In the genomic region with DNA sequence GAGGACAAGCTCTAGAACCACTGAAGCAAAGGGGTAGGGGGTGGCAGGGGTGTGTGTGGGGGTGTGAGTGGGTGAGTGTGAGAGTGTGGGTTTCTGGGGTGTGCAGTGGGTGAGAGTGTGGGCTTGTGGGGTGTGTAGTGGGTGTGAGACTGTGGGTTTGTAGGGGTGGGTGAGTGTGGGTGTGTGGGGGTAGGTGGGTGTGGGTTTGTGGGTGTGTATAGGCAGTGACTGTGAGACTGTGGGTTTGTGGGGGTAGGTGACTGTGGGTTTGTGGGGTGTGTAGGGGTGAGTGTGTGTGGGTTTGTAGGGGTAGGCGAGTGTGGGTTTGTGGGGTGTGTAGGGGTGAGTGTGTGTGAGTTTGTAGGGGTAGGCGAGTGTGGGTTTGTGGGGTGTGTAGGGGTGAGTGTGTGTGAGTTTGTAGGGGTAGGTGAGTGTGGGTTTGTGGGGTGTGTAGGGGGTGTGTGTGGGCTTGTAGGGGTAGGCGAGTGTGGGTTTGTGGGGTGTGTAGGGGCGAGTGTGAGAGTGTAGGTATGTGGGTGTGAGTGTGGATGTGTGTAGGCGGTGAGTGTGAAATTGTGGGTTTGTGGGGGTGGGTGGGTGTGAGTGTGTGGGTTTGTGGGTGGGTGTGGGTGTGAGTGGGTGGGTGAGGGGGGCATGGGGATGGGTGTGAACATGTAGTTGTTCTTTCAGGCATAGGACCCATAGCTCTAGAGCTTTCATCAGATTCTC, we compare ENCODE assay signal across 17 cellular contexts. TPM values are rescaled to one million over a fixed set of nuclear protein-coding genes. Genes with fewer than 3 reads are reported as not detected.
A peak's percentile ranks its signal among the peaks of the same experiment; 100 is the strongest.
DNase-seq lines count a peak whose midpoint lies in the region; ATAC-seq, FAIRE-seq and TF ChIP-seq lines count a peak whose summit lies in the region.
"Had no signal": no experiment of that assay in that cellular context is flagged by ENCODE, and none has a peak within 500 bp of the region (broad histone marks: within the 10 kb centered on the region; RNA-seq: fewer than 3 reads in every experiment).

No MANE protein-coding gene starts in this region.

- H3K4me1 Mint-ChIP-seq in CD8-positive, alpha-beta T cell (ENCODE audit: low read depth) = peaks cover 30% of the 10 kb centered on the region
- peaks cover 7 to 24% of the 10 kb centered on the region in 2 donors for H3K4me1 Mint-ChIP-seq in effector memory CD8-positive, alpha-beta T cell (ENCODE audit: low read depth in 2 of 2)
- peaks cover 12 to 31% of the 10 kb centered on the region in 2 donors for H3K4me1 Mint-ChIP-seq in natural killer cell treated with Interleukin-12 subunit alpha and Interleukin-12 subunit beta and Interleukin-15 and Interleukin-18, amount 100 ng/mL, for 72 hours (ENCODE audit: low read depth in 2 of 2)
- peaks cover 11% of the 10 kb centered on the region for H3K4me1 Mint-ChIP-seq in stimulated activated memory B cell treated with anti-CD40 and anti-IgM and Interleukin-4, amounts not matched to agents 10 μg/mL and 1 μg/mL and 100 μg/mL, for 72 hours

- no peak overlapping the region for H3K27ac ChIP-seq in CD8-positive, alpha-beta T cell (ENCODE audit: low read depth, low read length)
- H3K27ac ChIP-seq: BLaER1 treated with 17β-estradiol and CSF1 and Interleukin-3, amounts not matched to agents 10 nM and 100 nM; HL-60 had no signal

- CTCF ChIA-PET in CD8-positive, alpha-beta T cell (lab: Charles Lee) = interaction anchor here (1.2 kb wide), 1 partner anchor 101 kb away, joined by 3 read pairs; no protein-coding TSS in a partner anchor

- FAIRE-seq in HTR-8/SVneo (lab: Jason Lieb, UNC) = peak; percentile 23
- FAIRE-seq: GM18507 had no signal

- peak; percentile 34 for ATAC-seq in CD8-positive, alpha-beta T cell
- peak; percentile 83 for ATAC-seq in effector memory CD8-positive, alpha-beta T cell (replicated peaks)
- ATAC-seq in natural killer cell treated with Interleukin-12 subunit alpha and Interleukin-12 subunit beta and Interleukin-15 and Interleukin-18, amount 100 ng/mL, for 72 hours = peak; percentile 41 to 47
- ATAC-seq in HG02610 (IDR thresholded peaks at IDR 0.05; ENCODE audit: unreplicated experiment) = no peak
- no peak for ATAC-seq in stimulated activated memory B cell treated with anti-CD40 and anti-IgM and Interleukin-4, amounts not matched to agents 10 μg/mL and 1 μg/mL and 100 μg/mL, for 72 hours

- H3K4me1 ChIP-seq in CD8-positive, alpha-beta T cell (ENCODE audit: insufficient read depth, low read length) = peaks cover 49% of the 10 kb centered on the region

- DNase-seq in CD8-positive, alpha-beta T cell = no peak
- DNase-seq in HTR-8/SVneo (ENCODE audit: insufficient read length, low spot score) (no peak), cerebellar nuclear complex (lab: John Stamatoyannopoulos, UW) (no peak)
- DNase-seq in effector memory CD8-positive, alpha-beta T cell = peak; percentile 40 to 52 (median 47)
- DNase-seq in natural killer cell treated with Interleukin-12 subunit alpha and Interleukin-12 subunit beta and Interleukin-15 and Interleukin-18, amount 100 ng/mL, for 72 hours (ENCODE audit: low spot score) = no peak
- DNase-seq: ACHN; Calu3; CD4-positive, CD25-positive, alpha-beta regulatory T cell; DMS 273 treated with DMSO at 0.1 percent for 48 hours; HCEC 1CT had no signal

- H3K27me3 ChIP-seq in CD8-positive, alpha-beta T cell (ENCODE audit: insufficient read depth, low read length) = no peaks in the 10 kb centered on the region
- H3K27me3 ChIP-seq: BLaER1 treated with 17β-estradiol and CSF1 and Interleukin-3, amounts not matched to agents 10 nM and 100 nM had no signal

- H3K4me3 Mint-ChIP-seq in CD8-positive, alpha-beta T cell = no peak overlapping the region
- H3K4me3 Mint-ChIP-seq in effector memory CD8-positive, alpha-beta T cell = no peak overlapping the region
- H3K4me3 Mint-ChIP-seq in natural killer cell treated with Interleukin-12 subunit alpha and Interleukin-12 subunit beta and Interleukin-15 and Interleukin-18, amount 100 ng/mL, for 72 hours = no peak overlapping the region
- no peak overlapping the region for H3K4me3 Mint-ChIP-seq in stimulated activated memory B cell treated with anti-CD40 and anti-IgM and Interleukin-4, amounts not matched to agents 10 μg/mL and 1 μg/mL and 100 μg/mL, for 72 hours

- H3K9me3 Mint-ChIP-seq in CD8-positive, alpha-beta T cell = no peaks in the 10 kb centered on the region
- H3K9me3 Mint-ChIP-seq in effector memory CD8-positive, alpha-beta T cell = no peaks in the 10 kb centered on the region
- no peaks in the 10 kb centered on the region for H3K9me3 Mint-ChIP-seq in natural killer cell treated with Interleukin-12 subunit alpha and Interleukin-12 subunit beta and Interleukin-15 and Interleukin-18, amount 100 ng/mL, for 72 hours
- H3K9me3 Mint-ChIP-seq in stimulated activated memory B cell treated with anti-CD40 and anti-IgM and Interleukin-4, amounts not matched to agents 10 μg/mL and 1 μg/mL and 100 μg/mL, for 72 hours = no peaks in the 10 kb centered on the region
- H3K9me3 Mint-ChIP-seq: CD4-positive, CD25-positive, alpha-beta regulatory T cell had no signal

- POLR2A ChIA-PET in CD8-positive, alpha-beta T cell (lab: Charles Lee) = no interaction called here

- H3K36me3 Mint-ChIP-seq in CD8-positive, alpha-beta T cell = no peaks in the 10 kb centered on the region
- H3K36me3 Mint-ChIP-seq in effector memory CD8-positive, alpha-beta T cell (ENCODE audit: insufficient read depth) = peaks cover 18% of the 10 kb centered on the region
- H3K36me3 Mint-ChIP-seq in natural killer cell treated with Interleukin-12 subunit alpha and Interleukin-12 subunit beta and Interleukin-15 and Interleukin-18, amount 100 ng/mL, for 72 hours = no peaks in the 10 kb centered on the region
- no peaks in the 10 kb centered on the region for H3K36me3 Mint-ChIP-seq in stimulated activated memory B cell treated with anti-CD40 and anti-IgM and Interleukin-4, amounts not matched to agents 10 μg/mL and 1 μg/mL and 100 μg/mL, for 72 hours

- no peaks in the 10 kb centered on the region for H3K36me3 ChIP-seq in CD8-positive, alpha-beta T cell (ENCODE audit: insufficient read depth, low read length)

- H3K9me3 ChIP-seq in CD8-positive, alpha-beta T cell (ENCODE audit: low read length) = no peaks in the 10 kb centered on the region
- H3K9me3 ChIP-seq: BLaER1 treated with 17β-estradiol and CSF1 and Interleukin-3, amounts not matched to agents 10 nM and 100 nM had no signal

- no peak for TF ChIP-seq CTCF in CD8-positive, alpha-beta T cell (IDR thresholded peaks at IDR 0.05)

- intact Hi-C loops in CD8-positive, alpha-beta T cell (cut with DNase I, micrococcal nuclease) = loop anchor here in 1 of 2 experiments (10.0 kb wide), 1 partner anchor 215 kb away; no protein-coding TSS in a partner anchor

- H3K27me3 Mint-ChIP-seq in CD8-positive, alpha-beta T cell (ENCODE audit: low read depth) = no peaks in the 10 kb centered on the region
- peaks cover 0 to 7% of the 10 kb centered on the region in 2 donors for H3K27me3 Mint-ChIP-seq in effector memory CD8-positive, alpha-beta T cell
- peaks cover 0 to 2% of the 10 kb centered on the region in 2 donors for H3K27me3 Mint-ChIP-seq in natural killer cell treated with Interleukin-12 subunit alpha and Interleukin-12 subunit beta and Interleukin-15 and Interleukin-18, amount 100 ng/mL, for 72 hours
- peaks cover 58% of the 10 kb centered on the region for H3K27me3 Mint-ChIP-seq in stimulated activated memory B cell treated with anti-CD40 and anti-IgM and Interleukin-4, amounts not matched to agents 10 μg/mL and 1 μg/mL and 100 μg/mL, for 72 hours

- no peak overlapping the region for H3K27ac Mint-ChIP-seq in CD8-positive, alpha-beta T cell
- peak overlapping the region; percentile 66 to 71 for H3K27ac Mint-ChIP-seq in effector memory CD8-positive, alpha-beta T cell
- H3K27ac Mint-ChIP-seq in natural killer cell treated with Interleukin-12 subunit alpha and Interleukin-12 subunit beta and Interleukin-15 and Interleukin-18, amount 100 ng/mL, for 72 hours = no peak overlapping the region
- H3K27ac Mint-ChIP-seq in stimulated activated memory B cell treated with anti-CD40 and anti-IgM and Interleukin-4, amounts not matched to agents 10 μg/mL and 1 μg/mL and 100 μg/mL, for 72 hours = no peak overlapping the region

- H3K4me3 ChIP-seq in CD8-positive, alpha-beta T cell (ENCODE audit: low read depth, low read length) = no peak overlapping the region
- H3K4me3 ChIP-seq: BLaER1 treated with 17β-estradiol and CSF1 and Interleukin-3, amounts not matched to agents 10 nM and 100 nM had no signal

RNA-seq across cellular contexts. Expression of gene NOS3, which starts 8.8 kb away (rescaled TPM):
- 1 to 10 TPM; 1.1 to 1.4 TPM for total RNA-seq in CD8-positive, alpha-beta T cell
- total RNA-seq in natural killer cell treated with Interleukin-12 subunit alpha and Interleukin-12 subunit beta and Interleukin-15 and Interleukin-18, amount 100 ng/mL, for 72 hours = 1 to 10 TPM; 1.2 to 8.0 TPM

RNA-seq across cellular contexts. Expression of gene KCNH2, which starts 21.5 kb away (rescaled TPM):
- total RNA-seq in CD8-positive, alpha-beta T cell = under 1 TPM; 0.90 to 0.97 TPM
- under 1 TPM in 1 of 2 donors, not detected in 1; 0.22 TPM for total RNA-seq in natural killer cell treated with Interleukin-12 subunit alpha and Interleukin-12 subunit beta and Interleukin-15 and Interleukin-18, amount 100 ng/mL, for 72 hours

RNA-seq across cellular contexts. Expression of gene ATG9B, which starts 24.6 kb away (rescaled TPM):
- 10 to 100 TPM in 1 of 2 experiments, 1 to 10 TPM in 1; 9.2 to 12.7 TPM for total RNA-seq in CD8-positive, alpha-beta T cell
- total RNA-seq in natural killer cell treated with Interleukin-12 subunit alpha and Interleukin-12 subunit beta and Interleukin-15 and Interleukin-18, amount 100 ng/mL, for 72 hours = 1 to 10 TPM; 2.5 to 2.7 TPM
- total RNA-seq: A172, Daoy had no signal

RNA-seq across cellular contexts. Expression of gene ABCB8, which starts 28.6 kb away (rescaled TPM):
- total RNA-seq in CD8-positive, alpha-beta T cell = 10 to 100 TPM; 43.6 to 49.3 TPM
- 10 to 100 TPM; 43.1 to 82.8 TPM for total RNA-seq in natural killer cell treated with Interleukin-12 subunit alpha and Interleukin-12 subunit beta and Interleukin-15 and Interleukin-18, amount 100 ng/mL, for 72 hours

RNA-seq across cellular contexts. Expression of gene ASIC3, which starts 48.7 kb away (rescaled TPM):
- 1 to 10 TPM; 6.7 to 8.6 TPM for total RNA-seq in CD8-positive, alpha-beta T cell
- 1 to 10 TPM; 2.8 to 4.7 TPM for total RNA-seq in natural killer cell treated with Interleukin-12 subunit alpha and Interleukin-12 subunit beta and Interleukin-15 and Interleukin-18, amount 100 ng/mL, for 72 hours

Comparison
In these comparisons a context has a peak if more than half of its experiments do, and no peak if none do; other contexts are left out.
1. ATAC-seq: peak in CD8-positive, alpha-beta T cell (single experiment), effector memory CD8-positive, alpha-beta T cell (single experiment) and natural killer cell treated with Interleukin-12 subunit alpha and Interleukin-12 subunit beta and Interleukin-15 and Interleukin-18, amount 100 ng/mL, for 72 hours (2 of 2); none in HG02610 (single experiment) and stimulated activated memory B cell treated with anti-CD40 and anti-IgM and Interleukin-4, amounts not matched to agents 10 μg/mL and 1 μg/mL and 100 μg/mL, for 72 hours (single experiment).
2. DNase-seq: peak in effector memory CD8-positive, alpha-beta T cell (3 of 3); none in CD8-positive, alpha-beta T cell (0 of 7), HTR-8/SVneo (single experiment), natural killer cell treated with Interleukin-12 subunit alpha and Interleukin-12 subunit beta and Interleukin-15 and Interleukin-18, amount 100 ng/mL, for 72 hours (single experiment) and cerebellar nuclear complex (0 of 2).
3. H3K27ac Mint-ChIP-seq: peak in effector memory CD8-positive, alpha-beta T cell (2 of 2); none in CD8-positive, alpha-beta T cell (single experiment), natural killer cell treated with Interleukin-12 subunit alpha and Interleukin-12 subunit beta and Interleukin-15 and Interleukin-18, amount 100 ng/mL, for 72 hours (0 of 2) and stimulated activated memory B cell treated with anti-CD40 and anti-IgM and Interleukin-4, amounts not matched to agents 10 μg/mL and 1 μg/mL and 100 μg/mL, for 72 hours (single experiment).